In genomic region chr1:26337625-26338024, GRCh38 we compare ENCODE assay signal across 1 cellular context.
TF ChIP-seq lines count a peak whose summit lies in the region.

No MANE protein-coding gene starts in this region.

TF ChIP-seq in SK-N-SH, 30 proteins besides CTCF, POLR2A, EP300 and RAD21:
- TF ChIP-seq GATA2 (CRISPR knock-in tag; IDR thresholded peaks at IDR 0.05) (no peak), PBX3 (IDR thresholded peaks at IDR 0.05) (no peak), NFIC (IDR thresholded peaks at IDR 0.05; ENCODE audit: borderline replicate concordance) (no peak), YY1 (IDR thresholded peaks at IDR 0.05; ENCODE audit: low read depth) (no peak), GABPA (IDR thresholded peaks at IDR 0.05; ENCODE audit: low read depth) (no peak), JUND (IDR thresholded peaks at IDR 0.05) (no peak), FOSL2 (IDR thresholded peaks at IDR 0.05; ENCODE audit: borderline replicate concordance, low read depth) (no peak), SMC3 (IDR thresholded peaks at IDR 0.05; ENCODE audit: low read depth, low read length) (no peak), MAX (IDR thresholded peaks at IDR 0.05; ENCODE audit: low read depth) (no peak), MXI1 (IDR thresholded peaks at IDR 0.05; ENCODE audit: low read depth, low read length) (no peak), MEF2A (IDR thresholded peaks at IDR 0.05; ENCODE audit: borderline replicate concordance, low read depth) (no peak), ELF1 (IDR thresholded peaks at IDR 0.05) (no peak)
- TF ChIP-seq, protein P1, sequence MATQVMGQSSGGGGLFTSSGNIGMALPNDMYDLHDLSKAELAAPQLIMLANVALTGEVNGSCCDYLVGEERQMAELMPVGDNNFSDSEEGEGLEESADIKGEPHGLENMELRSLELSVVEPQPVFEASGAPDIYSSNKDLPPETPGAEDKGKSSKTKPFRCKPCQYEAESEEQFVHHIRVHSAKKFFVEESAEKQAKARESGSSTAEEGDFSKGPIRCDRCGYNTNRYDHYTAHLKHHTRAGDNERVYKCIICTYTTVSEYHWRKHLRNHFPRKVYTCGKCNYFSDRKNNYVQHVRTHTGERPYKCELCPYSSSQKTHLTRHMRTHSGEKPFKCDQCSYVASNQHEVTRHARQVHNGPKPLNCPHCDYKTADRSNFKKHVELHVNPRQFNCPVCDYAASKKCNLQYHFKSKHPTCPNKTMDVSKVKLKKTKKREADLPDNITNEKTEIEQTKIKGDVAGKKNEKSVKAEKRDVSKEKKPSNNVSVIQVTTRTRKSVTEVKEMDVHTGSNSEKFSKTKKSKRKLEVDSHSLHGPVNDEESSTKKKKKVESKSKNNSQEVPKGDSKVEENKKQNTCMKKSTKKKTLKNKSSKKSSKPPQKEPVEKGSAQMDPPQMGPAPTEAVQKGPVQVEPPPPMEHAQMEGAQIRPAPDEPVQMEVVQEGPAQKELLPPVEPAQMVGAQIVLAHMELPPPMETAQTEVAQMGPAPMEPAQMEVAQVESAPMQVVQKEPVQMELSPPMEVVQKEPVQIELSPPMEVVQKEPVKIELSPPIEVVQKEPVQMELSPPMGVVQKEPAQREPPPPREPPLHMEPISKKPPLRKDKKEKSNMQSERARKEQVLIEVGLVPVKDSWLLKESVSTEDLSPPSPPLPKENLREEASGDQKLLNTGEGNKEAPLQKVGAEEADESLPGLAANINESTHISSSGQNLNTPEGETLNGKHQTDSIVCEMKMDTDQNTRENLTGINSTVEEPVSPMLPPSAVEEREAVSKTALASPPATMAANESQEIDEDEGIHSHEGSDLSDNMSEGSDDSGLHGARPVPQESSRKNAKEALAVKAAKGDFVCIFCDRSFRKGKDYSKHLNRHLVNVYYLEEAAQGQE (IDR thresholded peaks at IDR 0.05; ENCODE audit: low read depth, low read length) = no peak
